Comparison of ENCODE assay signal across 20 cellular contexts in the genomic region with DNA sequence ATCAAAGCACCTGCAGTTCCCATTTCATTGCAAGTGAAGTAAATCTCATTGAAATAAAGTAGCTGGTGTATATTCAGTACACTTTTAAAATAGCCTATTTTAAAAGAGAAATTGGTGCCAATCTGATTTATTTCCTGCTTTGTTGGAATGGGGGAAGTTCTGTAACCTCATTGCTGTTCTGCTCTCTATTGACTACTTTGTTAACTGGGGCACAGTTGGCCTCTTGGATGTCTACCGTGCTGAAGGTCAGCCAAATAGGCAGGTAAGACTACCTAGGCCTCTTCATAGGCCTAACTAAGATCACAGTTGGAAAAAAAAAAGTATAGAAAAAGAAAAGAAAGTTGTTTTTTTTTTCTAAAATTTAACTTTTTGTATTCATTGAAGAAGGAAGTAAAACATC. TPM values are rescaled to one million over a fixed set of nuclear protein-coding genes. Genes with fewer than 3 reads are reported as not detected.
"Had no signal": no experiment of that assay in that cellular context is flagged by ENCODE, and none has a peak within 500 bp of the region (broad histone marks: within the 10 kb centered on the region; RNA-seq: fewer than 3 reads in every experiment).

No MANE protein-coding gene starts in this region.

- H3K9me3 ChIP-seq: esophagus squamous epithelium, upper lobe of left lung had no signal

- DNase-seq: activated CD4-positive, alpha-beta T cell treated with anti-CD3 and anti-CD28 coated beads for 1 hour; activated CD4-positive, alpha-beta T cell treated with anti-CD3 and anti-CD28 coated beads, Interleukin-2, amount 50 U/mL, for 4 hours; activated naive CD4-positive, alpha-beta T cell treated with anti-CD3 and anti-CD28 coated beads, Interleukin-2, amount 50 U/mL, for 16 hours; esophagus squamous epithelium; glutamatergic neuron; immature natural killer cell; natural killer cell; posterior cingulate gyrus; stimulated activated CD4-positive, alpha-beta T cell treated with anti-CD3 and anti-CD28 coated beads, Interleukin-15, amount 100 ng/mL, for 24 hours; stimulated activated CD4-positive, alpha-beta T cell treated with anti-CD3 and anti-CD28 coated beads, Interleukin-4, amount 100 ng/mL, for 1 hour; stimulated activated naive CD4-positive, alpha-beta T cell; substantia nigra; T-helper 9 cell; upper lobe of left lung had no signal

- H3K9me3 Mint-ChIP-seq: immature natural killer cell, natural killer cell had no signal

- H3K27me3 ChIP-seq: esophagus squamous epithelium, upper lobe of left lung had no signal

- H3K27ac ChIP-seq: SK-N-MC had no signal

- H3K36me3 Mint-ChIP-seq: natural killer cell had no signal

- H3K4me1 Mint-ChIP-seq: natural killer cell had no signal

- H3K4me3 Mint-ChIP-seq: immature natural killer cell, natural killer cell had no signal

- H3K27ac Mint-ChIP-seq: immature natural killer cell, natural killer cell had no signal

- ATAC-seq: natural killer cell had no signal

- H3K4me3 ChIP-seq: esophagus squamous epithelium, SK-N-MC, skin epidermis, upper lobe of left lung had no signal

RNA-seq across cellular contexts. Expression of a gene that starts 19.2 kb away (rescaled TPM):
- total RNA-seq: cardiac septum, esophagus squamous epithelium, fibroblast of villous mesenchyme, mucosa of gallbladder, natural killer cell, upper lobe of left lung had no signal
- polyA plus RNA-seq: adipose tissue had no signal
